In genomic region chr13:36346222-36347083, GRCh38 we compare ENCODE assay signal across 9 cellular contexts. TPM values are rescaled to one million over a fixed set of nuclear protein-coding genes. Genes with fewer than 3 reads are reported as not detected.
DNase-seq lines count a peak whose midpoint lies in the region; ATAC-seq and TF ChIP-seq lines count a peak whose summit lies in the region.
"Had no signal": no experiment of that assay in that cellular context is flagged by ENCODE, and none has a peak within 500 bp of the region (broad histone marks: within the 10 kb centered on the region; RNA-seq: fewer than 3 reads in every experiment).

Gene SPART, minus strand, starts transcription at chr13:36346394. Its CDS starts 10,564 bp downstream, at chr13:36335830.

- peak within 1 kb of the TSS; percentile 93 to 99 (median 98) for H3K4me3 Mint-ChIP-seq in immature natural killer cell

- peaks cover 39% of the 10 kb centered on the region for H3K79me2 ChIP-seq in smooth muscle cell (ENCODE audit: low read depth)

- peaks cover 22% of the 10 kb centered on the region for H4K20me1 ChIP-seq in smooth muscle cell (ENCODE audit: low read depth)

- no peaks in the 10 kb centered on the region for H3K9me3 ChIP-seq in smooth muscle cell (replicated peaks; ENCODE audit: low read depth)
- H3K9me3 ChIP-seq: Caco-2 had no signal

- H3K27ac ChIP-seq in smooth muscle cell (ENCODE audit: low read depth): peak within 1 kb of the TSS; percentile 99

- peaks cover 16 to 18% (median 18%) of the 10 kb centered on the region in 3 donors for H3K27me3 Mint-ChIP-seq in immature natural killer cell (ENCODE audit: low read depth in 3 of 3)

- H3K36me3 Mint-ChIP-seq in immature natural killer cell: no peaks in the 10 kb centered on the region

- peak within 1 kb of the TSS; percentile 98 to 100 (median 98) for H3K27ac Mint-ChIP-seq in immature natural killer cell

- H3K4me2 ChIP-seq in smooth muscle cell: peak within 1 kb of the TSS; percentile 94

- peak; percentile 94 for TF ChIP-seq CTCF in smooth muscle cell (IDR thresholded peaks at IDR 0.05; ENCODE audit: borderline replicate concordance, insufficient read depth, poor library complexity, severe bottlenecking)

- peak within 1 kb of the TSS; percentile 99 for H3K9ac ChIP-seq in smooth muscle cell (ENCODE audit: low read depth)

- no peaks in the 10 kb centered on the region for H3K9me3 Mint-ChIP-seq in immature natural killer cell

- H3K27me3 ChIP-seq in smooth muscle cell (ENCODE audit: low read depth): no peaks in the 10 kb centered on the region

- no peaks in the 10 kb centered on the region for H3F3A ChIP-seq in smooth muscle cell (ENCODE audit: low read depth)

- ATAC-seq in GM18868 (IDR thresholded peaks at IDR 0.05; ENCODE audit: unreplicated experiment) (peak; percentile 88), HG03135 (IDR thresholded peaks at IDR 0.05; ENCODE audit: unreplicated experiment) (peak; percentile 93)

- WGBS in smooth muscle cell (ENCODE audit: low lambda C conversion rate): 1% methylated on average over 60 of the region's 86 CpGs

- DNase-seq in A172 (ENCODE audit: low spot score) (peak; percentile 82), NCI-H2227 treated with DMSO at 0.1 percent for 48 hours (lab: John Stamatoyannopoulos, UW) (peak; percentile 86), immature natural killer cell (peak; percentile 94), smooth muscle cell (lab: John Stamatoyannopoulos, UW; ENCODE audit: unreplicated experiment) (peak; percentile 97)
- peak; percentile 60 to 76 (median 72) for DNase-seq in activated CD4-positive, CD25-positive, alpha-beta regulatory T cell (lab: John Stamatoyannopoulos, UW)
- DNase-seq in central memory CD4-positive, alpha-beta T cell: peak; percentile 88

- peaks cover 24 to 39% of the 10 kb centered on the region in 2 donors for H3K4me1 Mint-ChIP-seq in immature natural killer cell

- peaks cover 14% of the 10 kb centered on the region for H3K4me1 ChIP-seq in smooth muscle cell (ENCODE audit: low read depth)
- H3K4me1 ChIP-seq: Caco-2 had no signal

- H3K36me3 ChIP-seq in smooth muscle cell (ENCODE audit: low read depth): no peaks in the 10 kb centered on the region

- H2AFZ ChIP-seq in smooth muscle cell (ENCODE audit: low read depth): peak within 1 kb of the TSS; percentile 77

- H3K4me3 ChIP-seq in smooth muscle cell: peak within 1 kb of the TSS; percentile 71

RNA-seq across cellular contexts. Expression of gene SPART, which starts in this region (rescaled TPM):
- total RNA-seq in A172 (2014; rRNA removed; shearing (Covaris generic)): 73.5 and 91.3 TPM in 2 replicates
- 10 to 100 TPM; 18.4 to 55.4 (median 48.7) TPM for polyA plus RNA-seq in immature natural killer cell
- total RNA-seq in smooth muscle cell: 44.0 and 71.1 TPM in 2 replicates
- 39.0 and 45.1 TPM in 2 replicates for polyA plus RNA-seq in smooth muscle cell
- total RNA-seq: Caco-2 had no signal

Comparison
In these comparisons a context has a peak if more than half of its experiments do, and no peak if none do; other contexts are left out.
1. Peak in every context shown above with its lines: DNase-seq, ATAC-seq, H3K4me3 ChIP-seq and H3K27ac ChIP-seq.